ENCODE assay signal across 2 cellular contexts in the genomic region with DNA sequence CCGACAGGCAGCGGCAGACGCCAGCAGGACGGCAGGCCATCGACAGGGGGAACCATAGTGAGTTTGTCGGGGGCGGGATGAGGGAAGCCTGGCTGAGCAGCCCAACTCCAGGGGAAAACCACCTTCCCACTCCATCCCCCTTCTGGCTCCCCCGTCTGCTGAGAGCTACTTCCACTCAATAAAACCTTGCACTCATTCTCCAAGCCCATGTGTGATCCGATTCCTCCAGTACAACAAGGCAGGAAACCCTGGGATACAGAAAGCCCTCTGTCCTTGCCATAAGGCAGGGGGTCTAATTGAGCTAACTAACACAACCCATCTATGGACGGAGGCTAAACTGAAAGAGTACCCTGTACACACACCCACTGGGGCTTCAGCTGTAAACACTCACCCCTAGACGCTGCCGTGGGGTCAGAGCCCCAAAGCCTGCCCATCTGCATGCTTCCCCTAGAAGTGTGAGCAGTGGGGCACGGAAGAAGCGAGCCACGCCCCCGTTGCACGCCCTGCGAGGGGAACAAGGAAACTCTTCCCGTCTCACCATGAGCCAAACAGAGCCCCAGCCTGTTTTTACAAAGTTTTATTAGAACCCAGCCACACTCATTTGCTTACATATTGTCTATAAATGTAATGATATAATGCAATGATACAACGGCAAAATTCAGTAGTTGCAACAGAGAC.
TF ChIP-seq lines count a peak whose summit lies in the region.

No MANE protein-coding gene starts in this region.

TF ChIP-seq in GM23338, 12 proteins besides CTCF, POLR2A, EP300 and RAD21 (continues in another document):
- TF ChIP-seq NANOG (IDR thresholded peaks at IDR 0.05; ENCODE audit: borderline replicate concordance) (no peak), REST (IDR thresholded peaks at IDR 0.05; ENCODE audit: unreplicated experiment) (no peak), ZNF331 (CRISPR knock-in tag; IDR thresholded peaks at IDR 0.05; ENCODE audit: low read depth) (no peak), ZNF114 (CRISPR knock-in tag; IDR thresholded peaks at IDR 0.05) (no peak), POLR2AphosphoS5 (IDR thresholded peaks at IDR 0.05; ENCODE audit: low read depth) (no peak), EZH2 (IDR thresholded peaks at IDR 0.05; ENCODE audit: low read depth, unreplicated experiment) (no peak), JUNB (IDR thresholded peaks at IDR 0.05; ENCODE audit: unreplicated experiment) (no peak), STAT1 (IDR thresholded peaks at IDR 0.05; ENCODE audit: unreplicated experiment) (no peak), ETS1 (IDR thresholded peaks at IDR 0.05) (no peak)

TF ChIP-seq in K562, 482 proteins besides CTCF, POLR2A, EP300 and RAD21:
- no peak for TF ChIP-seq SP1 (CRISPR knock-in tag; IDR thresholded peaks at IDR 0.05)
- no peak for TF ChIP-seq ZNF174 (CRISPR knock-in tag; IDR thresholded peaks at IDR 0.05)
- no peak for TF ChIP-seq HOMEZ (CRISPR knock-in tag; IDR thresholded peaks at IDR 0.05)
